ENCODE assay signal across 34 cellular contexts in genomic region chr3:13466781-13467180, GRCh38. TPM values are rescaled to one million over a fixed set of nuclear protein-coding genes. Genes with fewer than 3 reads are reported as not detected.
"Had no signal": no experiment of that assay in that cellular context is flagged by ENCODE, and none has a peak within 500 bp of the region (broad histone marks: within the 10 kb centered on the region; RNA-seq: fewer than 3 reads in every experiment).

No MANE protein-coding gene starts in this region.

- H3K4me3 Mint-ChIP-seq: activated B cell treated with CpG ODN at 0.5 μM for 24 hours; activated CD4-positive, alpha-beta memory T cell treated with anti-CD3 and anti-CD28 coated beads for 36 hours; activated CD4-positive, alpha-beta T cell treated with anti-CD3 and anti-CD28 coated beads, Interleukin-2, amount 10 ng/mL, durations not matched to agents 24 days and 14 days; activated CD8-positive, alpha-beta T cell treated with anti-CD3 and anti-CD28 coated beads for 36 hours; activated naive CD4-positive, alpha-beta T cell treated with anti-CD3 and anti-CD28 coated beads for 36 hours; activated naive CD8-positive, alpha-beta T cell treated with anti-CD3 and anti-CD28 coated beads for 36 hours; activated T-cell treated with anti-CD3 and anti-CD28 coated beads, Interleukin-2, amount 50 U/mL, for 4 hours; activated T-cell treated with anti-CD3 and anti-CD28 coated beads, Interleukin-2, amount 50 U/mL, for 72 hours; activated T-helper 1 cell treated with anti-CD3 and anti-CD28 coated beads, Interleukin-12 subunit alpha, Interleukin-12 subunit beta, Interleukin-2, Interleukin-4 antibody, amounts not matched to agents 30 ng/mL and 10 ng/mL and 1 ng/mL, durations not matched to agents 14 hours and 24 hours and 36 hours; activated T-helper 17 cell treated with anti-CD3 and anti-CD28 coated beads, Interleukin-2, amount 50 U/mL, for 72 hours; T-helper 1 cell treated with Interleukin-12 subunit alpha and Interleukin-12 subunit beta and Interleukin-4 antibody, amounts not matched to agents 30 μg/mL and 1 μg/mL, for 36 hours; T-helper 2 cell treated with Interferon-gamma antibody and Interleukin-4, amounts not matched to agents 5 μg/mL and 100 μg/mL, for 36 hours had no signal

- H3K27ac Mint-ChIP-seq: activated B cell treated with CpG ODN at 0.5 μM for 24 hours; activated CD4-positive, alpha-beta memory T cell treated with anti-CD3 and anti-CD28 coated beads for 36 hours; activated CD4-positive, alpha-beta T cell treated with anti-CD3 and anti-CD28 coated beads, Interleukin-2, amount 10 ng/mL, durations not matched to agents 24 days and 14 days; activated CD8-positive, alpha-beta T cell treated with anti-CD3 and anti-CD28 coated beads for 36 hours; activated naive CD4-positive, alpha-beta T cell treated with anti-CD3 and anti-CD28 coated beads for 36 hours; activated naive CD4-positive, alpha-beta T cell treated with anti-CD3 and anti-CD28 coated beads, Interleukin-2, amount 50 U/mL, for 72 hours; activated naive CD8-positive, alpha-beta T cell treated with anti-CD3 and anti-CD28 coated beads for 36 hours; activated T-cell treated with anti-CD3 and anti-CD28 coated beads, Interleukin-2, amount 50 U/mL, for 72 hours; activated T-helper 1 cell treated with anti-CD3 and anti-CD28 coated beads, Interleukin-12 subunit alpha, Interleukin-12 subunit beta, Interleukin-2, Interleukin-4 antibody, amounts not matched to agents 30 ng/mL and 10 ng/mL and 1 ng/mL, durations not matched to agents 14 hours and 24 hours and 36 hours; activated T-helper 17 cell treated with anti-CD3 and anti-CD28 coated beads, Interleukin-2, amount 50 U/mL, for 72 hours; T-helper 1 cell treated with Interleukin-12 subunit alpha and Interleukin-12 subunit beta and Interleukin-4 antibody, amounts not matched to agents 30 μg/mL and 1 μg/mL, for 36 hours; T-helper 2 cell treated with Interferon-gamma antibody and Interleukin-4, amounts not matched to agents 5 μg/mL and 100 μg/mL, for 36 hours had no signal

- DNase-seq: activated B cell treated with CpG ODN at 0.5 μM for 24 hours; activated CD4-positive, alpha-beta memory T cell treated with anti-CD3 and anti-CD28 coated beads for 36 hours; activated CD4-positive, alpha-beta T cell treated with anti-CD3 and anti-CD28 coated beads for 4 hours; activated CD4-positive, alpha-beta T cell treated with anti-CD3 and anti-CD28 coated beads, Interleukin-2, amount 10 ng/mL, durations not matched to agents 24 days and 14 days; activated CD4-positive, alpha-beta T cell treated with anti-CD3 and anti-CD28 coated beads, Interleukin-2, amount 50 U/mL, for 1 hour; activated CD4-positive, alpha-beta T cell treated with anti-CD3 and anti-CD28 coated beads, Interleukin-2, amount 50 U/mL, for 4 hours; activated CD4-positive, CD25-positive, alpha-beta regulatory T cell treated with anti-CD3 and anti-CD28 coated beads, Interleukin-2, amount 50 U/mL, for 72 hours; activated CD8-positive, alpha-beta memory T cell treated with anti-CD3 and anti-CD28 coated beads, Interleukin-2, amount 50 U/mL, for 4 hours; activated CD8-positive, alpha-beta T cell treated with anti-CD3 and anti-CD28 coated beads for 36 hours; activated gamma-delta T cell treated with Interleukin-2 at 50 U/mL for 16 hours; activated naive CD4-positive, alpha-beta T cell; activated naive CD4-positive, alpha-beta T cell treated with anti-CD3 and anti-CD28 coated beads for 36 hours; activated naive CD4-positive, alpha-beta T cell treated with anti-CD3 and anti-CD28 coated beads, Interleukin-2, amount 50 U/mL, for 16 hours; activated naive CD8-positive, alpha-beta T cell treated with anti-CD3 and anti-CD28 coated beads for 36 hours; activated T-cell treated with anti-CD3 and anti-CD28 coated beads for 4 hours; activated T-cell treated with anti-CD3 and anti-CD28 coated beads, Interleukin-2, amount 50 U/mL, for 1 hour; activated T-cell treated with anti-CD3 and anti-CD28 coated beads, Interleukin-2, amount 50 U/mL, for 4 hours; activated T-cell treated with anti-CD3 and anti-CD28 coated beads, Interleukin-2, amount 50 U/mL, for 72 hours; adrenal gland; amniotic stem cell; aorta; body of pancreas; central memory CD4-positive, alpha-beta T cell; T-helper 1 cell; T-helper 2 cell; T-helper 9 cell had no signal

- H3K4me1 Mint-ChIP-seq: activated B cell treated with CpG ODN at 0.5 μM for 24 hours; activated CD4-positive, alpha-beta T cell treated with anti-CD3 and anti-CD28 coated beads, Interleukin-2, amount 10 ng/mL, durations not matched to agents 24 days and 14 days; activated naive CD8-positive, alpha-beta T cell treated with anti-CD3 and anti-CD28 coated beads for 36 hours; activated T-helper 17 cell treated with anti-CD3 and anti-CD28 coated beads, Interleukin-2, amount 50 U/mL, for 72 hours had no signal

- H3K4me3 ChIP-seq: adrenal gland, body of pancreas, cardiac muscle cell had no signal

- H3K36me3 ChIP-seq: adrenal gland, cardiac muscle cell had no signal

- H3K27me3 ChIP-seq: body of pancreas, cardiac muscle cell had no signal

- H3K27me3 Mint-ChIP-seq: activated naive CD8-positive, alpha-beta T cell treated with anti-CD3 and anti-CD28 coated beads for 36 hours had no signal

- H3K9me3 ChIP-seq: adrenal gland, body of pancreas had no signal

- H3K9me3 Mint-ChIP-seq: activated B cell treated with CpG ODN at 0.5 μM for 24 hours; activated CD4-positive, alpha-beta memory T cell treated with anti-CD3 and anti-CD28 coated beads for 36 hours; activated CD4-positive, alpha-beta T cell treated with anti-CD3 and anti-CD28 coated beads, Interleukin-2, amount 10 ng/mL, durations not matched to agents 24 days and 14 days; activated CD8-positive, alpha-beta T cell treated with anti-CD3 and anti-CD28 coated beads for 36 hours; activated naive CD4-positive, alpha-beta T cell treated with anti-CD3 and anti-CD28 coated beads for 36 hours; activated naive CD4-positive, alpha-beta T cell treated with anti-CD3 and anti-CD28 coated beads, Interleukin-2, amount 50 U/mL, for 72 hours; activated naive CD8-positive, alpha-beta T cell treated with anti-CD3 and anti-CD28 coated beads for 36 hours; activated T-cell treated with anti-CD3 and anti-CD28 coated beads, Interleukin-2, amount 50 U/mL, for 4 hours; activated T-cell treated with anti-CD3 and anti-CD28 coated beads, Interleukin-2, amount 50 U/mL, for 72 hours; activated T-helper 1 cell treated with anti-CD3 and anti-CD28 coated beads, Interleukin-12 subunit alpha, Interleukin-12 subunit beta, Interleukin-2, Interleukin-4 antibody, amounts not matched to agents 30 ng/mL and 10 ng/mL and 1 ng/mL, durations not matched to agents 14 hours and 24 hours and 36 hours; activated T-helper 17 cell treated with anti-CD3 and anti-CD28 coated beads, Interleukin-2, amount 50 U/mL, for 72 hours; T-helper 1 cell treated with Interleukin-12 subunit alpha and Interleukin-12 subunit beta and Interleukin-4 antibody, amounts not matched to agents 30 μg/mL and 1 μg/mL, for 36 hours; T-helper 2 cell treated with Interferon-gamma antibody and Interleukin-4, amounts not matched to agents 5 μg/mL and 100 μg/mL, for 36 hours had no signal

- H3K27ac ChIP-seq: adrenal gland, body of pancreas, cardiac muscle cell, VCaP had no signal

- ATAC-seq: activated CD8-positive, alpha-beta T cell treated with anti-CD3 and anti-CD28 coated beads for 36 hours; activated naive CD4-positive, alpha-beta T cell treated with anti-CD3 and anti-CD28 coated beads, Interleukin-2, amount 50 U/mL, for 72 hours; activated T-cell treated with anti-CD3 and anti-CD28 coated beads, Interleukin-2, amount 50 U/mL, for 4 hours; activated T-cell treated with anti-CD3 and anti-CD28 coated beads, Interleukin-2, amount 50 U/mL, for 72 hours; activated T-helper 17 cell treated with anti-CD3 and anti-CD28 coated beads, Interleukin-2, amount 50 U/mL, for 72 hours; body of pancreas had no signal

- H3K4me1 ChIP-seq: adrenal gland had no signal

RNA-seq across cellular contexts. Expression of gene NUP210, which starts 46.7 kb away (rescaled TPM):
- total RNA-seq: bronchial epithelial cell had no signal
